8 cellular contexts compared by ENCODE assay signal in genomic region chr3:14179114-14179465, GRCh38. TPM values are rescaled to one million over a fixed set of nuclear protein-coding genes. Genes with fewer than 3 reads are reported as not detected.
DNase-seq lines count a peak whose midpoint lies in the region; TF ChIP-seq lines count a peak whose summit lies in the region.

No MANE protein-coding gene starts in this region.

- H3K9me3 Mint-ChIP-seq in activated naive CD8-positive, alpha-beta T cell (ENCODE audit: low read depth) = no peaks in the 10 kb centered on the region

- no peak for TF ChIP-seq EP300 in stomach (IDR thresholded peaks at IDR 0.05)

- peak overlapping the region in 4 of 5 donors; percentile 88 to 98 (median 94) for H3K27ac ChIP-seq in stomach

- no peaks in the 10 kb centered on the region for H3K27me3 ChIP-seq in stomach

- TF ChIP-seq CTCF in stomach (IDR thresholded peaks at IDR 0.05) = no peak

- DNase-seq in DMS53 (lab: John Stamatoyannopoulos, UW) (peak; percentile 4), DMS53 treated with DMSO at 0.1 percent for 48 hours (lab: John Stamatoyannopoulos, UW; ENCODE audit: unreplicated experiment) (no peak), stomach (no peak), GM19240 (ENCODE audit: insufficient read length, low spot score) (no peak), NCI-H82 (lab: John Stamatoyannopoulos, UW) (no peak)
- no peak for DNase-seq in activated CD4-positive, alpha-beta T cell treated with anti-CD3 and anti-CD28 coated beads, Interleukin-2, amount 50 U/mL, for 1 hour

- intact Hi-C loops in stomach (cut with DNase I; ENCODE audit: low total_unique reads) = loop anchor here (10.0 kb wide), 1 partner anchor 54 kb away; the partner anchor contains the start of genes CHCHD4 and TMEM43

- H3K4me1 Mint-ChIP-seq in activated naive CD8-positive, alpha-beta T cell (ENCODE audit: low read depth) = peaks cover 65% of the 10 kb centered on the region

- peak overlapping the region; percentile 99 for H3K27ac Mint-ChIP-seq in activated naive CD8-positive, alpha-beta T cell

- peaks cover 5% of the 10 kb centered on the region for H3K36me3 Mint-ChIP-seq in activated naive CD8-positive, alpha-beta T cell

- H3K4me1 ChIP-seq in stomach = peaks cover 18 to 72% (median 49%) of the 10 kb centered on the region in 4 donors

- WGBS in stomach, 5 donors = 0 to 4% (median 2%) methylated on average over 3 of the region's 3 CpGs

- H3K9me3 ChIP-seq in iPS-18c (ENCODE audit: control insufficient read depth, insufficient read depth, low read length) (no peaks in the 10 kb centered on the region), stomach (no peaks in the 10 kb centered on the region)

- H3K4me3 Mint-ChIP-seq in activated naive CD8-positive, alpha-beta T cell = peak overlapping the region; percentile 90

- H3K27me3 Mint-ChIP-seq in activated naive CD8-positive, alpha-beta T cell = no peaks in the 10 kb centered on the region

- H3K36me3 ChIP-seq in stomach = peaks cover 0 to 29% (median 28%) of the 10 kb centered on the region in 4 donors

- TF ChIP-seq POLR2A in stomach (IDR thresholded peaks at IDR 0.05) = no peak

- H3K4me3 ChIP-seq in iPS-18c (ENCODE audit: insufficient read depth, low read depth, low read length) (peak overlapping the region; percentile 63), stomach (peak overlapping the region; percentile 59 to 80 (median 70))

RNA-seq across cellular contexts. Expression of gene LSM3, which starts 0.5 kb away (rescaled TPM):
- total RNA-seq in stomach = 10 to 100 TPM in 1 of 5 donors, 1 to 10 TPM in 4; 2.2 to 14.1 (median 6.1) TPM
- 10 to 100 TPM; 13.8 to 15.0 (median 14.2) TPM for polyA plus RNA-seq in stomach

RNA-seq across cellular contexts. Expression of gene XPC, which starts 0.7 kb away (rescaled TPM):
- total RNA-seq in stomach = 10 to 100 TPM; 34.0 to 51.0 (median 41.4) TPM
- 10 to 100 TPM in 2 of 3 donors, 1 to 10 TPM in 1; 8.8 to 15.3 (median 13.7) TPM for polyA plus RNA-seq in stomach

RNA-seq across cellular contexts. Expression of gene TMEM43, which starts 54.2 kb away (rescaled TPM):
- total RNA-seq in stomach = 10 to 100 TPM; 28.6 to 67.4 (median 51.9) TPM
- polyA plus RNA-seq in stomach = 10 to 100 TPM; 12.6 to 45.0 (median 12.7) TPM

RNA-seq across cellular contexts. Expression of gene CHCHD4, which starts 54.4 kb away (rescaled TPM):
- 10 to 100 TPM in 2 of 5 donors, 1 to 10 TPM in 3; 1.7 to 11.7 (median 9.0) TPM for total RNA-seq in stomach
- 10 to 100 TPM; 13.9 to 16.1 (median 14.8) TPM for polyA plus RNA-seq in stomach
